In genomic region chr9:98215821-98216220, GRCh38 we compare ENCODE assay signal across 8 cellular contexts. TPM values are rescaled to one million over a fixed set of nuclear protein-coding genes. Genes with fewer than 3 reads are reported as not detected.
DNase-seq lines count a peak whose midpoint lies in the region; ATAC-seq and TF ChIP-seq lines count a peak whose summit lies in the region.

No MANE protein-coding gene starts in this region.

- no peaks in the 10 kb centered on the region for H3K9me3 ChIP-seq in neuronal stem cell (replicated peaks in 1 of 2; ENCODE audit: control insufficient read depth in 2 of 2, insufficient read depth in 1 of 2, low read depth in 1 of 2, low read length in 2 of 2)
- H3K9me3 ChIP-seq in gastrocnemius medialis: no peaks in the 10 kb centered on the region

- no peak overlapping the region for H2BK15ac ChIP-seq in neuronal stem cell (ENCODE audit: low read length)

- no peak overlapping the region for H3K14ac ChIP-seq in neuronal stem cell (ENCODE audit: low read length)

- H2BK120ac ChIP-seq in neuronal stem cell (ENCODE audit: low read depth, low read length): no peak overlapping the region

- H3K36me3 ChIP-seq in neuronal stem cell (replicated peaks in 1 of 2; ENCODE audit: control insufficient read depth in 2 of 2, insufficient read depth in 2 of 2, low read length in 2 of 2): no peaks in the 10 kb centered on the region
- H3K36me3 ChIP-seq in gastrocnemius medialis: peaks cover 0 to 18% of the 10 kb centered on the region in 2 donors

- no peak overlapping the region for H2BK5ac ChIP-seq in neuronal stem cell (ENCODE audit: low read length)

- no peak overlapping the region for H3K23ac ChIP-seq in neuronal stem cell (ENCODE audit: low read depth, low read length, poor library complexity)

- H3K9ac ChIP-seq in neuronal stem cell (ENCODE audit: low read depth, low read length, poor library complexity): no peak overlapping the region

- no peak overlapping the region for H3K4me2 ChIP-seq in neuronal stem cell (ENCODE audit: insufficient read depth, low read length, poor library complexity, severe bottlenecking)

- H3K27me3 ChIP-seq in neuronal stem cell (ENCODE audit: control insufficient read depth in 3 of 3, insufficient read depth in 3 of 3, low read depth in 1 of 3, low read length in 3 of 3) (peaks cover 0 to 4% (median 0%) of the 10 kb centered on the region in 3 experiments), gastrocnemius medialis (no peaks in the 10 kb centered on the region)

- H4K8ac ChIP-seq in neuronal stem cell (ENCODE audit: low read depth, low read length): no peak overlapping the region

- in situ Hi-C loops in gastrocnemius medialis (cut with MboI; ENCODE audit: low sequenced_read_pairs in 4 of 4): no loop called here

- ATAC-seq in GM18505 (IDR thresholded peaks at IDR 0.05; ENCODE audit: unreplicated experiment): no peak
- ATAC-seq in gastrocnemius medialis: no peak

- H3K18ac ChIP-seq in neuronal stem cell (ENCODE audit: low read length): no peak overlapping the region

- H2BK12ac ChIP-seq in neuronal stem cell (ENCODE audit: low read length): no peak overlapping the region

- H3K4ac ChIP-seq in neuronal stem cell (ENCODE audit: low read length): no peak overlapping the region

- H2AFZ ChIP-seq in neuronal stem cell (ENCODE audit: low read length): no peak overlapping the region

- H3K4me1 ChIP-seq in neuronal stem cell (ENCODE audit: control insufficient read depth in 2 of 2, insufficient read depth in 1 of 2, low read depth in 1 of 2, low read length in 2 of 2) (peaks cover 0 to 11% of the 10 kb centered on the region in 2 donors), gastrocnemius medialis (no peaks in the 10 kb centered on the region)

- no peak overlapping the region for H4K91ac ChIP-seq in neuronal stem cell (ENCODE audit: low read depth, low read length, poor library complexity)

- TF ChIP-seq POLR2A in GM18505 (IDR thresholded peaks at IDR 0.05; ENCODE audit: borderline replicate concordance, extremely low read depth, insufficient read depth, insufficient read length) (no peak), gastrocnemius medialis (IDR thresholded peaks at IDR 0.05) (no peak)

- H3K4me3 ChIP-seq in AG09309 (ENCODE audit: control insufficient read depth, low read depth, low read length) (no peak overlapping the region), neuronal stem cell (ENCODE audit: low read length in 2 of 2) (no peak overlapping the region), gastrocnemius medialis (no peak overlapping the region)

- H3K79me1 ChIP-seq in neuronal stem cell (ENCODE audit: low read depth, low read length): no peaks in the 10 kb centered on the region

- no peak for DNase-seq in AG09309 (ENCODE audit: low read depth)
- peak; percentile 38 for DNase-seq in UCSD-AML1 (lab: John Stamatoyannopoulos, UW; ENCODE audit: unreplicated experiment)
- DNase-seq in iPS-NIHi11 (ENCODE audit: low spot score): peak; percentile 66
- DNase-seq in cortex of kidney (lab: John Stamatoyannopoulos, UW): no peak
- no peak for DNase-seq in neuronal stem cell (ENCODE audit: low spot score)
- DNase-seq in gastrocnemius medialis: no peak

- no CpG with 5 or more reads among the region's 9 CpGs for WGBS in neuronal stem cell (ENCODE audit: extremely low coverage in 2 of 2, insufficient read length in 2 of 2, insufficient replicate concordance in 1 of 2), 2 donors

- intact Hi-C loops in gastrocnemius medialis (cut with DNase I; ENCODE audit: low total_unique reads): no loop called here

- H2AK5ac ChIP-seq in neuronal stem cell (ENCODE audit: low read depth, low read length): no peak overlapping the region

- TF ChIP-seq CTCF in AG09309 (IDR thresholded peaks at IDR 0.05; ENCODE audit: control insufficient read depth, insufficient read depth, low read depth, low read length, missing control alignments) (peak; percentile 46), GM12873 (IDR thresholded peaks at IDR 0.05; ENCODE audit: insufficient read depth, low read depth, low read length, missing control alignments) (peak; percentile 46), gastrocnemius medialis (IDR thresholded peaks at IDR 0.05 in 4 of 5, conservative IDR thresholded peaks at IDR 0.05 in 1 of 5) (peak in 2 of 5 experiments; percentile 12 to 23)

- H3K27ac ChIP-seq in neuronal stem cell (replicated peaks; ENCODE audit: low read length) (no peak overlapping the region), gastrocnemius medialis (no peak overlapping the region)

RNA-seq across cellular contexts. Expression of gene CORO2A, which starts 23.4 kb away (rescaled TPM):
- 4.3 TPM for polyA plus RNA-seq in neuronal stem cell (2013, experiment 1 of 2)
- 4.5 TPM for polyA plus RNA-seq in neuronal stem cell (2013, experiment 2 of 2)
- under 1 TPM; 0.05 to 0.42 (median 0.19) TPM for total RNA-seq in gastrocnemius medialis

RNA-seq across cellular contexts. Expression of gene TBC1D2, which starts 39.6 kb away (rescaled TPM):
- polyA plus RNA-seq in neuronal stem cell (2013, experiment 1 of 2): 0.93 TPM
- polyA plus RNA-seq in neuronal stem cell (2013, experiment 2 of 2): 0.93 TPM
- 1 to 10 TPM in 2 of 4 donors, under 1 TPM in 2; 0.66 to 2.9 (median 1.6) TPM for total RNA-seq in gastrocnemius medialis

Comparison
In these comparisons a context has a peak if more than half of its experiments do, and no peak if none do; other contexts are left out.
1. DNase-seq: peak in UCSD-AML1 (single experiment) and iPS-NIHi11 (single experiment); none in AG09309 (single experiment), cortex of kidney (single experiment), neuronal stem cell (single experiment) and gastrocnemius medialis (0 of 2).